9 cellular contexts compared by ENCODE assay signal in the genomic region with DNA sequence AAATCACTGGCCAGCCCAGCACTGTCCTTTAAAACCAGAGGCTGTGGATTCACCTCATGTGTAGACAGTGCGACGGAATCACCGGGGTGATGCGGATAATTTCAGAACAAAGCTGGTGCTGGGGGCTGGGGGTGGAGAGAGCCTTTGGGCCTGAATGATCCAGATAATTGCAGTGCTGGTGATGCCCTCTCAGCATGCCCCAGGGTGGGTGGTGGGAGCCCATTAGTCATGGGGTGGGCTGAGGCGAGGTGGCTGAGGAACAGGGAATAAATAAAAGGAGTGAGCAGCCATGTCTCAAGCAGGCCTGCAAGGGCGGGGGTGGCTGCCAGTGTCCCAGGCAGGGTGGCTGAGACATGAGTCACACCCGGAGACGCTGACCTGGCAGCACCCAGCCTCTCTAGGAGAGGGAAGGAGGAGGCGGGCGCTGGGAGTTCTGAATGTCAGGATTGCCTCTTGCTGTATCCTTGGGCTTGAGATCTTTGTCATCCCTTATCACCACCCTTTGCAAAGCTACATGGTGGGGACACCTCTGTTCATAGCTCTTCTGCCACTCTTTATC.
DNase-seq lines count a peak whose midpoint lies in the region; ATAC-seq, FAIRE-seq and TF ChIP-seq lines count a peak whose summit lies in the region.
"Had no signal": no experiment of that assay in that cellular context is flagged by ENCODE, and none has a peak within 500 bp of the region (broad histone marks: within the 10 kb centered on the region; RNA-seq: fewer than 3 reads in every experiment).

No MANE protein-coding gene starts in this region.

- no peak overlapping the region for H3K4me3 Mint-ChIP-seq in T-cell
- H3K4me3 Mint-ChIP-seq in mesothelial cell of epicardium, result no peak overlapping the region

- H3K27ac Mint-ChIP-seq in T-cell (peak overlapping the region in 1 of 2 donors; percentile 43), mesothelial cell of epicardium (no peak overlapping the region)

- POLR2A ChIA-PET in T-cell (lab: Charles Lee), result interaction anchor here in 1 of 2 donors (0.6 kb wide), 1 partner anchor 156 kb away, joined by 3 read pairs; no protein-coding TSS in a partner anchor

- no peak for TF ChIP-seq CTCF in foreskin keratinocyte (conservative IDR thresholded peaks at IDR 0.05)
- TF ChIP-seq CTCF in mesothelial cell of epicardium (IDR thresholded peaks at IDR 0.05; ENCODE audit: unreplicated experiment), result no peak

- H2AFZ ChIP-seq in GM23248, result peak overlapping the region; percentile 70

- H3K27me3 Mint-ChIP-seq in T-cell (peaks cover 0 to 11% of the 10 kb centered on the region in 2 donors), mesothelial cell of epicardium (ENCODE audit: low read depth) (no peaks in the 10 kb centered on the region)

- H3K9me3 ChIP-seq in GM23248 (ENCODE audit: low read depth) (no peaks in the 10 kb centered on the region), small intestine (ENCODE audit: control insufficient read depth, low read depth) (no peaks in the 10 kb centered on the region)

- no peaks in the 10 kb centered on the region for H3F3A ChIP-seq in GM23248 (ENCODE audit: insufficient read depth)

- H3K4me3 ChIP-seq in GM23248, result no peak overlapping the region
- no peak overlapping the region for H3K4me3 ChIP-seq in small intestine (ENCODE audit: low read depth in 1 of 2, low read length in 2 of 2)

- no peak overlapping the region for H3K4me2 ChIP-seq in GM23248 (ENCODE audit: unreplicated experiment)

- no peaks in the 10 kb centered on the region for H3K9me2 ChIP-seq in GM23248 (ENCODE audit: insufficient read depth)

- H3K9me3 Mint-ChIP-seq in T-cell (no peaks in the 10 kb centered on the region), mesothelial cell of epicardium (no peaks in the 10 kb centered on the region)

- H3K4me1 Mint-ChIP-seq in T-cell, result no peaks in the 10 kb centered on the region
- no peaks in the 10 kb centered on the region for H3K4me1 Mint-ChIP-seq in mesothelial cell of epicardium

- no peaks in the 10 kb centered on the region for H3K36me3 ChIP-seq in GM23248 (ENCODE audit: low read depth)
- no peaks in the 10 kb centered on the region for H3K36me3 ChIP-seq in small intestine (ENCODE audit: control insufficient read depth in 2 of 2, insufficient read depth in 2 of 2, low read length in 2 of 2)

- 40% methylated on average over 10 of the region's 10 CpGs for WGBS in GM23248 (ENCODE audit: low coverage in 1 of 2, low lambda C conversion rate in 2 of 2, missing lambda C conversion rate in 2 of 2), 2 experiments
- WGBS in small intestine, 3 donors, result 68 to 79% (median 68%) methylated on average over 9 to 10 of the region's 10 CpGs

- H3K36me3 Mint-ChIP-seq in T-cell, result no peaks in the 10 kb centered on the region
- H3K36me3 Mint-ChIP-seq in mesothelial cell of epicardium, result no peaks in the 10 kb centered on the region

- peak; percentile 95 for DNase-seq in GM23248
- DNase-seq in SW480 (ENCODE audit: low spot score), result peak; percentile 14
- peak; percentile 17 to 53 for DNase-seq in foreskin keratinocyte
- DNase-seq in small intestine, result peak; percentile 27
- no peak for DNase-seq in activated CD4-positive, alpha-beta T cell treated with anti-CD3 and anti-CD28 coated beads for 48 hours
- no peak for DNase-seq in GM12891 (ENCODE audit: insufficient read length, low spot score)
- DNase-seq in T-cell, result no peak
- no peak for DNase-seq in mesothelial cell of epicardium (ENCODE audit: low spot score in 2 of 2, unreplicated experiment in 2 of 2)

- peak; percentile 97 for ATAC-seq in foreskin keratinocyte
- ATAC-seq in T-cell (replicated peaks in 1 of 4), result no peak

- H3K9ac ChIP-seq in GM23248, result peak overlapping the region; percentile 41; the same call in 1 of the 2 replicates

- H3K27ac ChIP-seq in GM23248, result peak overlapping the region; percentile 29; the same call in 1 of the 2 replicates
- no peak overlapping the region for H3K27ac ChIP-seq in foreskin keratinocyte
- H3K27ac ChIP-seq in small intestine (ENCODE audit: low read depth in 1 of 2, low read length in 1 of 2), result no peak overlapping the region

- peaks cover 11% of the 10 kb centered on the region for H3K4me1 ChIP-seq in GM23248 (ENCODE audit: insufficient read depth)
- H3K4me1 ChIP-seq in foreskin keratinocyte, result no peaks in the 10 kb centered on the region
- H3K4me1 ChIP-seq in small intestine (ENCODE audit: control insufficient read depth in 2 of 2, insufficient read depth in 1 of 2, low read depth in 1 of 2, low read length in 1 of 2), result no peaks in the 10 kb centered on the region

- no peak for FAIRE-seq in small intestine (lab: Jason Lieb, UNC)
- FAIRE-seq in GM12891 (lab: Jason Lieb, UNC), result no peak
- FAIRE-seq: colon had no signal

- H3K79me2 ChIP-seq in GM23248 (ENCODE audit: insufficient read depth), result no peaks in the 10 kb centered on the region

- CTCF ChIA-PET in T-cell (lab: Charles Lee), result no interaction called here

- H4K20me1 ChIP-seq in GM23248 (ENCODE audit: insufficient read depth), result no peaks in the 10 kb centered on the region

- TF ChIP-seq POLR2A in GM12891 (IDR thresholded peaks at IDR 0.05; ENCODE audit: low read depth, low read length), result no peak

- H3K27me3 ChIP-seq in GM23248 (replicated peaks; ENCODE audit: insufficient read depth) (no peaks in the 10 kb centered on the region), foreskin keratinocyte (no peaks in the 10 kb centered on the region), small intestine (ENCODE audit: control insufficient read depth in 2 of 2, insufficient read depth in 2 of 2, low read length in 2 of 2) (no peaks in the 10 kb centered on the region)

- in situ Hi-C loops in GM23248 (cut with MboI), result no loop called here

TF ChIP-seq in GM12891, 5 proteins besides CTCF, POLR2A, EP300 and RAD21:
- TF ChIP-seq PAX5 (IDR thresholded peaks at IDR 0.05; ENCODE audit: insufficient read depth, low read length, severe bottlenecking) (no peak), POLR2AphosphoS5 (IDR thresholded peaks at IDR 0.05; ENCODE audit: low read depth, low read length) (no peak), TAF1 (IDR thresholded peaks at IDR 0.05; ENCODE audit: low read depth, low read length) (no peak), SPI1 (IDR thresholded peaks at IDR 0.05; ENCODE audit: low read depth, low read length) (no peak)
TF ChIP-seq in GM12891: peak in this region for 0.

Comparison
In these comparisons a context has a peak if more than half of its experiments do, and no peak if none do; other contexts are left out.
1. DNase-seq: peak in GM23248 (single experiment), SW480 (single experiment), foreskin keratinocyte (2 of 2) and small intestine (single experiment); none in activated CD4-positive, alpha-beta T cell treated with anti-CD3 and anti-CD28 coated beads for 48 hours (single experiment), GM12891 (single experiment), T-cell (0 of 34) and mesothelial cell of epicardium (0 of 2).